In the genomic region with DNA sequence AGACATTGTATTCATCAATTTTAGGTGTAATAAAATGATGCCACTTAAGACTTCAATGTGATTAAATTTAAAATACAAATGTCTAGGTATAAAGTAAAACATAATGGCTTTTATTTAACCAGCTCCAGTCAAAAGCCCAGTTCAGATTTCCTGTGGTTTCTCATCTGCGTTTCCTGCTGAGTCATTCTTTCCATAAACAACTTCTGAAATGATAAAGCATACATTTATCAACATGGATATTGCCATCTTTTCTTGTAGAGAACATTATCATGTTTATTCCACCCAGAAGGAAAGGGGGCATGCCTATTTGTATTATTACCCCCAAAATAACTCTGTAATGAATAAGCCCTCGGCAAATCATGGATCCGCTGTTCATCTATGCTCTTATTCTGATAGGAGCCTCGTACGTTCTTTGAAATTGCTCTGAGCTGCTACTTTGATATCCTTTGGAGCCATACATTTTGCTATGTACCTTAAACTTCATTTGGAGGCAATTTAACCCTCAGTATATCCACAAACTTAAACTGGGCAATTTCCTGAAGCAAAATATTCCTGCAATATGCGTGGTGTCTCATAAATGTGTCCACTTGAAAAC, we compare ENCODE assay signal across 8 cellular contexts. TPM values are rescaled to one million over a fixed set of nuclear protein-coding genes. Genes with fewer than 3 reads are reported as not detected.
DNase-seq lines count a peak whose midpoint lies in the region; ATAC-seq, FAIRE-seq and TF ChIP-seq lines count a peak whose summit lies in the region.

No MANE protein-coding gene starts in this region.

- H3K27ac Mint-ChIP-seq in osteocyte (ENCODE audit: unreplicated experiment): peak overlapping the region; percentile 85

- peaks cover 2% of the 10 kb centered on the region for H3K27me3 ChIP-seq in bronchial epithelial cell (ENCODE audit: control insufficient read depth, insufficient read depth, low read length)

- no peaks in the 10 kb centered on the region for H3K9me3 Mint-ChIP-seq in osteocyte (ENCODE audit: unreplicated experiment)

- no peak for FAIRE-seq in bronchial epithelial cell (lab: Jason Lieb, UNC)

- TF ChIP-seq CTCF in bronchial epithelial cell (IDR thresholded peaks at IDR 0.05; ENCODE audit: insufficient read depth, low read length, severe bottlenecking): no peak
- TF ChIP-seq CTCF in osteocyte (IDR thresholded peaks at IDR 0.05): no peak

- no peaks in the 10 kb centered on the region for H3K36me3 Mint-ChIP-seq in osteocyte (ENCODE audit: unreplicated experiment)

- peaks cover 2% of the 10 kb centered on the region for H3K27me3 Mint-ChIP-seq in osteocyte (ENCODE audit: unreplicated experiment)

- no peak for ATAC-seq in GM18907 (IDR thresholded peaks at IDR 0.05; ENCODE audit: unreplicated experiment)
- no peak for ATAC-seq in GM18868 (IDR thresholded peaks at IDR 0.05; ENCODE audit: unreplicated experiment)

- DNase-seq in NCI-H2171 treated with DMSO at 0.1 percent for 48 hours (lab: John Stamatoyannopoulos, UW) (peak; percentile 21), NCI-H2171 (lab: John Stamatoyannopoulos, UW) (no peak), NCI-H2107 treated with DMSO at 0.1 percent for 48 hours (lab: John Stamatoyannopoulos, UW; ENCODE audit: unreplicated experiment) (peak; percentile 70), bronchial epithelial cell (ENCODE audit: low read depth) (peak; percentile 71), osteocyte (ENCODE audit: extremely low spot score, unreplicated experiment) (no peak), NCI-H774 (lab: John Stamatoyannopoulos, UW) (no peak)

- H3K4me3 Mint-ChIP-seq in osteocyte (ENCODE audit: unreplicated experiment): no peak overlapping the region

- H3K36me3 ChIP-seq in bronchial epithelial cell (ENCODE audit: control insufficient read depth, insufficient read depth, low read length): no peaks in the 10 kb centered on the region

- no peak overlapping the region for H3K4me3 ChIP-seq in bronchial epithelial cell (ENCODE audit: low read depth, low read length)

- H3K4me1 Mint-ChIP-seq in osteocyte (ENCODE audit: unreplicated experiment): peaks cover 23% of the 10 kb centered on the region

RNA-seq across cellular contexts. Expression of gene HSBP1, which starts 28.3 kb away (rescaled TPM):
- total RNA-seq in bronchial epithelial cell (20.0 and 152 TPM in 2 replicates), osteocyte (87.6 and 96.9 TPM in 2 replicates)

Comparison
In these comparisons a context has a peak if more than half of its experiments do, and no peak if none do; other contexts are left out.
1. DNase-seq: peak in NCI-H2171 treated with DMSO at 0.1 percent for 48 hours (single experiment), NCI-H2107 treated with DMSO at 0.1 percent for 48 hours (single experiment) and bronchial epithelial cell (single experiment); none in NCI-H2171 (single experiment), osteocyte (single experiment) and NCI-H774 (single experiment).